1 cellular context compared by ENCODE assay signal in genomic region chr9:71669265-71669975, GRCh38.
TF ChIP-seq lines count a peak whose summit lies in the region.

No MANE protein-coding gene starts in this region.

TF ChIP-seq in HepG2, 621 proteins besides CTCF, POLR2A, EP300 and RAD21 (continued from another document):
- TF ChIP-seq HOMEZ (CRISPR knock-in tag; IDR thresholded peaks at IDR 0.05; ENCODE audit: low read depth): peak; percentile 24; the same call in 1 of the 2 replicates
TF ChIP-seq in HepG2: peak in this region for 10.
